Comparison of ENCODE assay signal across 1 cellular context in the genomic region with DNA sequence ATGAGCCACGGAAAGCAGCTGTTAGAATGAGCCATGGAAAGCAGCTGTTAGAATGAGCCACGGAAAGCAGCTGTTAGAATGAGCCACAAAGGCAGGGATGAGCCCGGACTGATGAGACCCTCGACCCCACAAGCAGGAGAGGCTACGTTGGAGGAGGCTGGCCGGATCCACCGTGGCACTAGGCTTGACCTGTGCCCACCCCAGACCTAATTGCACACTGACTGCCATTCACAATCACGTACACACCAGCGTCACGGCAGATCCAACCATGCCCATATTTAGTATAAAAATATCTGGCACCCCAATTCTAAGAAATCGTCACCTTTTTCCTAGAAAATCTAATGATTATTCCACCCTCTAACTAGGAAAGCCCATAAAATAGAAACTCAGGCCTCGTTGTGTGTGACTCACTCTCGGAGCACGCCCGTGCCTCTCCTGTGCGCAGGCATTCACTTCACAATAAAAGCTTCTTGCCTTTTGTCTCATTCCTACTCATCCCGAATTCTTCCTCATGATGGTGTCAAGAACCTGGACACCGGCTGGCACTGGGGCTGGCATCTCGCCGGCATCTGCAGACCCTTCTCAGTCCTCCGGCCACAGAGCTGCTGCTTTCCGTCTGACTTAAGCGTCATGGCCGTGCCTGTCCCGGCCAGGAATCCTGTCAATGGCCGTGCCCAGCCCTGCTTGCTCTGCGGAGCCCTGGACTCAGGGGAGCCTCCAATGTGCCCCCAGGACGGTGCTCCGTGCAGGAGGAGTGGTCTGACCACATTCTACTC.
TF ChIP-seq lines count a peak whose summit lies in the region.

No MANE protein-coding gene starts in this region.

TF ChIP-seq in K562, 482 proteins besides CTCF, POLR2A, EP300 and RAD21 (continued from another document and continues in another):
- TF ChIP-seq CREB3 (tag; conservative IDR thresholded peaks at IDR 0.05; ENCODE audit: low read depth) (peak; percentile 52; the same call in 1 of the 2 replicates), CCAR2 (IDR thresholded peaks at IDR 0.05; ENCODE audit: low read depth, low read length) (no peak), ILF3 (IDR thresholded peaks at IDR 0.05; ENCODE audit: borderline replicate concordance) (no peak), CBX3 (IDR thresholded peaks at IDR 0.05; ENCODE audit: borderline replicate concordance in 1 of 2, low read length in 2 of 2) (no peak; a peak in 1 of 3 replicates), SMARCB1 (IDR thresholded peaks at IDR 0.05; ENCODE audit: insufficient read length, low read depth) (peak; percentile 32), EHMT2 (IDR thresholded peaks at IDR 0.05) (no peak), ZNF589 (CRISPR knock-in tag; IDR thresholded peaks at IDR 0.05; ENCODE audit: low read depth) (no peak), TBP (optimal IDR thresholded peaks at IDR 0.05; ENCODE audit: low read depth, low read length) (peak; percentile 38), KAT7 (CRISPR knock-in tag; IDR thresholded peaks at IDR 0.05; ENCODE audit: borderline replicate concordance) (no peak), HNRNPH1 (optimal IDR thresholded peaks at IDR 0.05; ENCODE audit: low read depth, low read length) (no peak), REST (CRISPR knock-in tag; IDR thresholded peaks at IDR 0.05; ENCODE audit: low read depth) (peak; percentile 36; the same call in 1 of the 2 replicates), HMGN3 (IDR thresholded peaks at IDR 0.05; ENCODE audit: borderline replicate concordance, extremely low read depth, insufficient read length, low read depth, low read length) (no peak), ZNF384 (IDR thresholded peaks at IDR 0.05; ENCODE audit: low read depth, low read length) (no peak), TEAD2 (tag; IDR thresholded peaks at IDR 0.05) (no peak), WHSC1 (IDR thresholded peaks at IDR 0.05; ENCODE audit: low read length) (no peak), ZNF12 (CRISPR knock-in tag; IDR thresholded peaks at IDR 0.05) (no peak), GATA2 (CRISPR knock-in tag; IDR thresholded peaks at IDR 0.05) (no peak), PHB (CRISPR knock-in tag; IDR thresholded peaks at IDR 0.05) (no peak), SMARCA4 (IDR thresholded peaks at IDR 0.05) (peak; percentile 86), ZNF444 (CRISPR knock-in tag; IDR thresholded peaks at IDR 0.05) (0 out of 2 replicates have a peak, but pooled peaks have one; percentile 24), ZNF143 (CRISPR knock-in tag; IDR thresholded peaks at IDR 0.05) (no peak), ELF1 (tag; IDR thresholded peaks at IDR 0.05) (no peak), ETV5 (CRISPR knock-in tag; IDR thresholded peaks at IDR 0.05; ENCODE audit: low read depth) (no peak; the same call in 1 of the 2 replicates), NFIX (CRISPR knock-in tag; IDR thresholded peaks at IDR 0.05; ENCODE audit: low read depth) (no peak), ZNF224 (CRISPR knock-in tag; IDR thresholded peaks at IDR 0.05) (no peak), TRIM24 (IDR thresholded peaks at IDR 0.05) (peak in 1 of 2 experiments; percentile 41; a peak in 1 of 4 replicates), MTA2 (IDR thresholded peaks at IDR 0.05; ENCODE audit: low read depth) (peak; percentile 16; the same call in 1 of the 2 replicates), RBM39 (optimal IDR thresholded peaks at IDR 0.05; ENCODE audit: low read depth, low read length) (no peak), ZNF79 (CRISPR knock-in tag; IDR thresholded peaks at IDR 0.05; ENCODE audit: low read depth) (no peak), FOXA3 (CRISPR knock-in tag; conservative IDR thresholded peaks at IDR 0.05 in 1 of 2, IDR thresholded peaks at IDR 0.05 in 1 of 2) (peak in 1 of 2 experiments; percentile 61; a peak in 1 of 4 replicates), NR0B1 (IDR thresholded peaks at IDR 0.05; ENCODE audit: partially characterized antibody) (no peak), ZNF311 (CRISPR knock-in tag; IDR thresholded peaks at IDR 0.05) (0 out of 2 replicates have a peak, but pooled peaks have one; percentile 24), CHD1 (IDR thresholded peaks at IDR 0.05; ENCODE audit: low read length) (peak; percentile 14)
- TF ChIP-seq, protein P1, sequence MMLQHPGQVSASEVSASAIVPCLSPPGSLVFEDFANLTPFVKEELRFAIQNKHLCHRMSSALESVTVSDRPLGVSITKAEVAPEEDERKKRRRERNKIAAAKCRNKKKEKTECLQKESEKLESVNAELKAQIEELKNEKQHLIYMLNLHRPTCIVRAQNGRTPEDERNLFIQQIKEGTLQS (IDR thresholded peaks at IDR 0.05) = peak; percentile 93
- TF ChIP-seq, protein P1 (CRISPR knock-in tag; conservative IDR thresholded peaks at IDR 0.05) = 0 out of 2 replicates have a peak, but pooled peaks have one; percentile 33
- TF ChIP-seq, protein P2, sequence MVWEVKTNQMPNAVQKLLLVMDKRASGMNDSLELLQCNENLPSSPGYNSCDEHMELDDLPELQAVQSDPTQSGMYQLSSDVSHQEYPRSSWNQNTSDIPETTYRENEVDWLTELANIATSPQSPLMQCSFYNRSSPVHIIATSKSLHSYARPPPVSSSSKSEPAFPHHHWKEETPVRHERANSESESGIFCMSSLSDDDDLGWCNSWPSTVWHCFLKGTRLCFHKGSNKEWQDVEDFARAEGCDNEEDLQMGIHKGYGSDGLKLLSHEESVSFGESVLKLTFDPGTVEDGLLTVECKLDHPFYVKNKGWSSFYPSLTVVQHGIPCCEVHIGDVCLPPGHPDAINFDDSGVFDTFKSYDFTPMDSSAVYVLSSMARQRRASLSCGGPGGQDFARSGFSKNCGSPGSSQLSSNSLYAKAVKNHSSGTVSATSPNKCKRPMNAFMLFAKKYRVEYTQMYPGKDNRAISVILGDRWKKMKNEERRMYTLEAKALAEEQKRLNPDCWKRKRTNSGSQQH (CRISPR knock-in tag; IDR thresholded peaks at IDR 0.05) = no peak
- TF ChIP-seq, protein P3, sequence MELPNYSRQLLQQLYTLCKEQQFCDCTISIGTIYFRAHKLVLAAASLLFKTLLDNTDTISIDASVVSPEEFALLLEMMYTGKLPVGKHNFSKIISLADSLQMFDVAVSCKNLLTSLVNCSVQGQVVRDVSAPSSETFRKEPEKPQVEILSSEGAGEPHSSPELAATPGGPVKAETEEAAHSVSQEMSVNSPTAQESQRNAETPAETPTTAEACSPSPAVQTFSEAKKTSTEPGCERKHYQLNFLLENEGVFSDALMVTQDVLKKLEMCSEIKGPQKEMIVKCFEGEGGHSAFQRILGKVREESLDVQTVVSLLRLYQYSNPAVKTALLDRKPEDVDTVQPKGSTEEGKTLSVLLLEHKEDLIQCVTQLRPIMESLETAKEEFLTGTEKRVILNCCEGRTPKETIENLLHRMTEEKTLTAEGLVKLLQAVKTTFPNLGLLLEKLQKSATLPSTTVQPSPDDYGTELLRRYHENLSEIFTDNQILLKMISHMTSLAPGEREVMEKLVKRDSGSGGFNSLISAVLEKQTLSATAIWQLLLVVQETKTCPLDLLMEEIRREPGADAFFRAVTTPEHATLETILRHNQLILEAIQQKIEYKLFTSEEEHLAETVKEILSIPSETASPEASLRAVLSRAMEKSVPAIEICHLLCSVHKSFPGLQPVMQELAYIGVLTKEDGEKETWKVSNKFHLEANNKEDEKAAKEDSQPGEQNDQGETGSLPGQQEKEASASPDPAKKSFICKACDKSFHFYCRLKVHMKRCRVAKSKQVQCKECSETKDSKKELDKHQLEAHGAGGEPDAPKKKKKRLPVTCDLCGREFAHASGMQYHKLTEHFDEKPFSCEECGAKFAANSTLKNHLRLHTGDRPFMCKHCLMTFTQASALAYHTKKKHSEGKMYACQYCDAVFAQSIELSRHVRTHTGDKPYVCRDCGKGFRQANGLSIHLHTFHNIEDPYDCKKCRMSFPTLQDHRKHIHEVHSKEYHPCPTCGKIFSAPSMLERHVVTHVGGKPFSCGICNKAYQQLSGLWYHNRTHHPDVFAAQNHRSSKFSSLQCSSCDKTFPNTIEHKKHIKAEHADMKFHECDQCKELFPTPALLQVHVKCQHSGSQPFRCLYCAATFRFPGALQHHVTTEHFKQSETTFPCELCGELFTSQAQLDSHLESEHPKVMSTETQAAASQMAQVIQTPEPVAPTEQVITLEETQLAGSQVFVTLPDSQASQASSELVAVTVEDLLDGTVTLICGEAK (IDR thresholded peaks at IDR 0.05) = 0 out of 2 replicates have a peak, but pooled peaks have one; percentile 14
- TF ChIP-seq, protein P3 (CRISPR knock-in tag; IDR thresholded peaks at IDR 0.05) = no peak
- TF ChIP-seq, protein P4, sequence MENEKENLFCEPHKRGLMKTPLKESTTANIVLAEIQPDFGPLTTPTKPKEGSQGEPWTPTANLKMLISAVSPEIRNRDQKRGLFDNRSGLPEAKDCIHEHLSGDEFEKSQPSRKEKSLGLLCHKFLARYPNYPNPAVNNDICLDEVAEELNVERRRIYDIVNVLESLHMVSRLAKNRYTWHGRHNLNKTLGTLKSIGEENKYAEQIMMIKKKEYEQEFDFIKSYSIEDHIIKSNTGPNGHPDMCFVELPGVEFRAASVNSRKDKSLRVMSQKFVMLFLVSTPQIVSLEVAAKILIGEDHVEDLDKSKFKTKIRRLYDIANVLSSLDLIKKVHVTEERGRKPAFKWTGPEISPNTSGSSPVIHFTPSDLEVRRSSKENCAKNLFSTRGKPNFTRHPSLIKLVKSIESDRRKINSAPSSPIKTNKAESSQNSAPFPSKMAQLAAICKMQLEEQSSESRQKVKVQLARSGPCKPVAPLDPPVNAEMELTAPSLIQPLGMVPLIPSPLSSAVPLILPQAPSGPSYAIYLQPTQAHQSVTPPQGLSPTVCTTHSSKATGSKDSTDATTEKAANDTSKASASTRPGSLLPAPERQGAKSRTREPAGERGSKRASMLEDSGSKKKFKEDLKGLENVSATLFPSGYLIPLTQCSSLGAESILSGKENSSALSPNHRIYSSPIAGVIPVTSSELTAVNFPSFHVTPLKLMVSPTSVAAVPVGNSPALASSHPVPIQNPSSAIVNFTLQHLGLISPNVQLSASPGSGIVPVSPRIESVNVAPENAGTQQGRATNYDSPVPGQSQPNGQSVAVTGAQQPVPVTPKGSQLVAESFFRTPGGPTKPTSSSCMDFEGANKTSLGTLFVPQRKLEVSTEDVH (IDR thresholded peaks at IDR 0.05; ENCODE audit: low read depth, partially characterized antibody) = no peak
